In genomic region chr2:37316181-37316580, GRCh38 we compare ENCODE assay signal across 25 cellular contexts. TPM values are rescaled to one million over a fixed set of nuclear protein-coding genes. Genes with fewer than 3 reads are reported as not detected.
DNase-seq lines count a peak whose midpoint lies in the region; ATAC-seq, FAIRE-seq and TF ChIP-seq lines count a peak whose summit lies in the region.
"Had no signal": no experiment of that assay in that cellular context is flagged by ENCODE, and none has a peak within 500 bp of the region (broad histone marks: within the 10 kb centered on the region; RNA-seq: fewer than 3 reads in every experiment).

No MANE protein-coding gene starts in this region.

- H4K20me1 ChIP-seq in GM23338 (replicated peaks; ENCODE audit: insufficient read depth) (peaks cover 19% of the 10 kb centered on the region; the same call in 1 of the 2 replicates), OCI-LY1 (ENCODE audit: insufficient read depth, low read length) (no peaks in the 10 kb centered on the region), GM12878 (ENCODE audit: control insufficient read depth, insufficient read depth) (no peaks in the 10 kb centered on the region)

- H3K27ac ChIP-seq in GM23338 (ENCODE audit: low read depth) (no peak overlapping the region), OCI-LY1 (ENCODE audit: low read depth, low read length, poor library complexity, severe bottlenecking) (peak overlapping the region; percentile 7), GM12878 (ENCODE audit: control insufficient read depth, insufficient read depth) (no peak overlapping the region)
- H3K27ac ChIP-seq: BLaER1 treated with 17β-estradiol and CSF1 and Interleukin-3, amounts not matched to agents 10 nM and 100 nM; Peyer's patch had no signal

- H3K4me3 ChIP-seq in GM23338: no peak overlapping the region
- peak overlapping the region; percentile 38 for H3K4me3 ChIP-seq in OCI-LY1 (ENCODE audit: low read depth, low read length, poor library complexity, severe bottlenecking)
- H3K4me3 ChIP-seq in GM12878: no peak overlapping the region
- H3K4me3 ChIP-seq: BLaER1 treated with 17β-estradiol and CSF1 and Interleukin-3, amounts not matched to agents 10 nM and 100 nM; MG63; Peyer's patch had no signal

- no TSS peak for BruUV-seq in GM12878 (replicated peaks; lab: Mats Ljungman, UMichigan)

- H3K4me2 ChIP-seq in GM23338 (no peak overlapping the region), OCI-LY1 (ENCODE audit: low read length) (peak overlapping the region; percentile 65), GM12878 (ENCODE audit: control insufficient read depth, insufficient read depth) (peak overlapping the region; percentile 26; the same call in 1 of the 2 replicates)
- H3K4me2 ChIP-seq: BLaER1 treated with 17β-estradiol and CSF1 and Interleukin-3, amounts not matched to agents 10 nM and 100 nM had no signal

- H2AFZ ChIP-seq in GM23338: no peak overlapping the region
- H2AFZ ChIP-seq in OCI-LY1 (ENCODE audit: low read length): no peak overlapping the region
- no peak overlapping the region for H2AFZ ChIP-seq in GM12878 (ENCODE audit: control insufficient read depth, low read depth, low read length)

- H3K79me2 ChIP-seq in GM23338 (replicated peaks; ENCODE audit: insufficient read depth) (peaks cover 100% of the 10 kb centered on the region), OCI-LY1 (ENCODE audit: insufficient read depth, low read length) (peaks cover 98% of the 10 kb centered on the region), GM12878 (ENCODE audit: control insufficient read depth, insufficient read depth, low read length) (no peaks in the 10 kb centered on the region; the same call in none of the 2 replicates)

- TF ChIP-seq CTCF in GM23338 (conservative IDR thresholded peaks at IDR 0.05; ENCODE audit: low read depth in 2 of 2) (no peak), OCI-LY1 (IDR thresholded peaks at IDR 0.05; ENCODE audit: low read length) (no peak), GM12878 (IDR thresholded peaks at IDR 0.05 in 2 of 3, conservative IDR thresholded peaks at IDR 0.05 in 1 of 3; ENCODE audit: control insufficient read depth in 2 of 3, extremely low read depth in 1 of 3, insufficient read depth in 1 of 3, low read depth in 3 of 3, low read length in 3 of 3) (no peak), neural crest cell (conservative IDR thresholded peaks at IDR 0.05) (no peak)

- CTCF ChIA-PET in GM12878 (lab: Yijun Ruan, JAX): interaction anchor here (0.5 to 1.2 kb wide), 2 partner anchors 9 to 333 kb away, joined by 3 to 4 read pairs; no protein-coding TSS in a partner anchor

- 40% methylated on average over 5 of the region's 5 CpGs for WGBS in GM12878 (ENCODE audit: insufficient coverage, insufficient replicate concordance, low lambda C conversion rate, missing lambda C conversion rate)

- H3K36me3 Mint-ChIP-seq in GM23338 (ENCODE audit: low read depth) (no peaks in the 10 kb centered on the region), neural crest cell (ENCODE audit: low read depth) (no peaks in the 10 kb centered on the region)
- H3K36me3 Mint-ChIP-seq in stimulated activated effector memory CD8-positive, alpha-beta T cell treated with anti-CD3 and anti-CD28 coated beads, Interleukin-12 subunit alpha, Interleukin-12 subunit beta, amount 100 ng/mL, for 72 hours: peaks cover 31% of the 10 kb centered on the region

- POLR2A ChIA-PET in GM12878 (lab: Charles Lee): no interaction called here

- H3K9ac ChIP-seq in OCI-LY1 (ENCODE audit: low read length): peak overlapping the region; percentile 26
- no peak overlapping the region for H3K9ac ChIP-seq in GM12878 (ENCODE audit: control insufficient read depth, insufficient read depth, low read length)
- H3K9ac ChIP-seq: BLaER1 treated with 17β-estradiol and CSF1 and Interleukin-3, amounts not matched to agents 10 nM and 100 nM had no signal

- TF ChIP-seq RAD21 in GM12878 (IDR thresholded peaks at IDR 0.05; ENCODE audit: insufficient read depth, low read depth, low read length): no peak

- TF ChIP-seq POLR2A in GM12878 (IDR thresholded peaks at IDR 0.05; ENCODE audit: low read depth, low read length): no peak

- H3K9me3 ChIP-seq in OCI-LY1 (ENCODE audit: low read length) (no peaks in the 10 kb centered on the region), GM12878 (replicated peaks; ENCODE audit: control insufficient read depth, insufficient read depth, low read length) (no peaks in the 10 kb centered on the region)
- H3K9me3 ChIP-seq: BLaER1 treated with 17β-estradiol and CSF1 and Interleukin-3, amounts not matched to agents 10 nM and 100 nM; MG63; Peyer's patch had no signal

- intact Hi-C loops in GM12878 (cut with micrococcal nuclease; ENCODE audit: unreplicated experiment): loop anchor here (5.0 kb wide), 1 partner anchor 76 kb away; no protein-coding TSS in a partner anchor

- H3K27ac Mint-ChIP-seq in GM23338 (no peak overlapping the region; the same call in 1 of the 2 replicates), neural crest cell (ENCODE audit: unreplicated experiment) (peak overlapping the region; percentile 85)
- no peak overlapping the region for H3K27ac Mint-ChIP-seq in stimulated activated effector memory CD8-positive, alpha-beta T cell treated with anti-CD3 and anti-CD28 coated beads, Interleukin-12 subunit alpha, Interleukin-12 subunit beta, amount 100 ng/mL, for 72 hours
- H3K27ac Mint-ChIP-seq: CD8-positive, alpha-beta T cell had no signal

- H3K4me1 ChIP-seq in GM23338 (ENCODE audit: insufficient read depth) (peaks cover 33% of the 10 kb centered on the region), OCI-LY1 (ENCODE audit: insufficient read depth, low read length, severe bottlenecking) (peaks cover 98% of the 10 kb centered on the region), GM12878 (ENCODE audit: control insufficient read depth, insufficient read depth, low read length) (peaks cover 5% of the 10 kb centered on the region; the same call in 1 of the 2 replicates)

- DNase-seq in GM23338 (ENCODE audit: low spot score) (no peak), GM12878 (ENCODE audit: low read depth, low spot score) (no peak), neural crest cell (ENCODE audit: low read depth, low spot score) (no peak), GM19239 (ENCODE audit: insufficient read length, low spot score) (no peak)
- DNase-seq in activated CD8-positive, alpha-beta memory T cell treated with anti-CD3 and anti-CD28 coated beads, Interleukin-2, amount 50 U/mL, for 4 hours: no peak
- no peak for DNase-seq in stimulated activated effector memory CD8-positive, alpha-beta T cell treated with anti-CD3 and anti-CD28 coated beads, Interleukin-12 subunit alpha, Interleukin-12 subunit beta, amount 100 ng/mL, for 72 hours (ENCODE audit: low spot score in 2 of 2)
- DNase-seq: Calu3; CD8-positive, alpha-beta T cell; EL; Karpas-422; MG63; NCI-H1092; NCI-H1436 treated with DMSO at 0.1 percent for 48 hours; NCI-H2029; NCI-H345; NCI-H526; Peyer's patch had no signal

- in situ Hi-C loops in GM12878 (cut with MboI): no loop called here

- H3K9me3 Mint-ChIP-seq in GM23338: no peaks in the 10 kb centered on the region
- no peaks in the 10 kb centered on the region for H3K9me3 Mint-ChIP-seq in neural crest cell
- H3K9me3 Mint-ChIP-seq in stimulated activated effector memory CD8-positive, alpha-beta T cell treated with anti-CD3 and anti-CD28 coated beads, Interleukin-12 subunit alpha, Interleukin-12 subunit beta, amount 100 ng/mL, for 72 hours: no peaks in the 10 kb centered on the region
- H3K9me3 Mint-ChIP-seq: CD8-positive, alpha-beta T cell had no signal

- SMC1A ChIA-PET in GM12878 (lab: Charles Lee; ENCODE audit: uncharacterized antibody, unreplicated experiment): interaction anchor here (0.8 to 1.5 kb wide), 3 partner anchors 9 to 34 kb away, joined by 3 read pairs; no protein-coding TSS in a partner anchor

- H3F3A ChIP-seq in GM23338 (replicated peaks; ENCODE audit: low read depth): no peaks in the 10 kb centered on the region
- H3F3A ChIP-seq in OCI-LY1 (ENCODE audit: insufficient read depth, low read length): no peaks in the 10 kb centered on the region

- no peaks in the 10 kb centered on the region for H3K9me2 ChIP-seq in GM23338 (ENCODE audit: insufficient read depth)
- H3K9me2 ChIP-seq in OCI-LY1 (ENCODE audit: low read depth, low read length): no peaks in the 10 kb centered on the region

- RAD21 ChIA-PET in GM12878 (lab: Charles Lee; ENCODE audit: unreplicated experiment): no interaction called here

- H3K27me3 Mint-ChIP-seq in GM23338 (ENCODE audit: insufficient read depth, low read depth, poor library complexity): no peaks in the 10 kb centered on the region
- H3K27me3 Mint-ChIP-seq in neural crest cell (ENCODE audit: low read depth): no peaks in the 10 kb centered on the region

- no peak for TF ChIP-seq EP300 in GM12878 (IDR thresholded peaks at IDR 0.05; ENCODE audit: borderline replicate concordance in 1 of 2, control insufficient read depth in 1 of 2, low read depth in 2 of 2, low read length in 2 of 2)

- ATAC-seq in GM23338: peak; percentile 30; the same call in 1 of the 3 replicates
- ATAC-seq in GM12878: no peak
- ATAC-seq in GM19328 (IDR thresholded peaks at IDR 0.05; ENCODE audit: unreplicated experiment): no peak
- ATAC-seq in stimulated activated effector memory CD8-positive, alpha-beta T cell treated with anti-CD3 and anti-CD28 coated beads, Interleukin-12 subunit alpha, Interleukin-12 subunit beta, amount 100 ng/mL, for 72 hours: no peak
- ATAC-seq: CD8-positive, alpha-beta T cell; HepG2; Right ventricle myocardium inferior had no signal

- H3K4me1 Mint-ChIP-seq in GM23338 (peaks cover 60% of the 10 kb centered on the region), neural crest cell (peaks cover 26% of the 10 kb centered on the region)
- H3K4me1 Mint-ChIP-seq in stimulated activated effector memory CD8-positive, alpha-beta T cell treated with anti-CD3 and anti-CD28 coated beads, Interleukin-12 subunit alpha, Interleukin-12 subunit beta, amount 100 ng/mL, for 72 hours: peaks cover 36% of the 10 kb centered on the region

- FAIRE-seq in GM12878 (lab: Jason Lieb, UNC) (no peak), GM19239 (lab: Jason Lieb, UNC) (no peak)
- FAIRE-seq: GM12892, GM18507, HepG2 had no signal

- H3K36me3 ChIP-seq in GM23338 (ENCODE audit: insufficient read depth): no peaks in the 10 kb centered on the region; the same call in 1 of the 2 replicates
- peaks cover 34% of the 10 kb centered on the region for H3K36me3 ChIP-seq in OCI-LY1 (ENCODE audit: insufficient read depth, low read length)
- H3K36me3 ChIP-seq in GM12878 (ENCODE audit: control insufficient read depth in 2 of 2, insufficient read depth in 2 of 2, low read length in 1 of 2): peaks cover 0 to 4% of the 10 kb centered on the region in 2 experiments; a peak in 1 of 4 replicates
- H3K36me3 ChIP-seq: Peyer's patch had no signal

- H3K4me3 Mint-ChIP-seq in GM23338: no peak overlapping the region
- no peak overlapping the region for H3K4me3 Mint-ChIP-seq in neural crest cell
- H3K4me3 Mint-ChIP-seq in stimulated activated effector memory CD8-positive, alpha-beta T cell treated with anti-CD3 and anti-CD28 coated beads, Interleukin-12 subunit alpha, Interleukin-12 subunit beta, amount 100 ng/mL, for 72 hours: no peak overlapping the region
- H3K4me3 Mint-ChIP-seq: CD8-positive, alpha-beta T cell had no signal

- H3K27me3 ChIP-seq in GM23338 (ENCODE audit: insufficient read depth) (no peaks in the 10 kb centered on the region), OCI-LY1 (ENCODE audit: insufficient read depth, low read length) (no peaks in the 10 kb centered on the region), GM12878 (replicated peaks in 1 of 2; ENCODE audit: control insufficient read depth in 2 of 2, insufficient read depth in 2 of 2, low read length in 1 of 2) (no peaks in the 10 kb centered on the region)
- H3K27me3 ChIP-seq: BLaER1 treated with 17β-estradiol and CSF1 and Interleukin-3, amounts not matched to agents 10 nM and 100 nM; MG63; Peyer's patch had no signal

RNA-seq across cellular contexts. Expression of gene PRKD3, which starts 8.5 kb away (rescaled TPM):
- total RNA-seq in GM23338 (2014; rRNA removed; shearing (Covaris generic)): 50.9 and 77.0 TPM in 2 replicates
- polyA plus RNA-seq in GM23338 (2016; fragmentation: Nextera tagmentation; extraction: Ambion mirVana) (58.9 and 59.7 TPM in 2 replicates), GM12878 (2011; rRNA removed) (8.2 and 10.8 TPM in 2 replicates), GM12878 (2014; fragmentation: Illumina TruSeq; extraction: Trizol) (11.1 and 14.2 TPM in 2 replicates), GM12878 (2014; fragmentation: Nextera tagmentation; extraction: Ambion mirVana) (1 to 10 TPM; 3.3 to 3.7 TPM), GM12878 (2014; rRNA removed) (6.1 and 7.5 TPM in 2 replicates), GM12878 (2016; fragmentation: Nextera tagmentation; extraction: Ambion mirVana) (1 to 10 TPM; 6.5 to 7.4 TPM)
- total RNA-seq in GM12878 (2013; cell fraction: nucleolus; rRNA removed): 38.5 and 48.5 TPM in 2 replicates
- total RNA-seq in GM12878 (2014; rRNA removed) (9.0 and 11.4 TPM in 2 replicates), GM12878 (2014; rRNA removed; fragmentation: Illumina TruSeq; extraction: Trizol) (12.0 and 13.7 TPM in 2 replicates), GM12878 (2021) (10.4 and 14.9 TPM in 2 replicates), neural crest cell (62.6 and 68.3 TPM in 2 replicates)
- 6.8 TPM for polyA plus RNA-seq in GM12878 (2011; ENCODE audit: low read depth)
- polyA plus RNA-seq in GM12878 (2011; cell fraction: cytosol; rRNA removed): 4.5 and 5.0 TPM in 2 replicates
- 5.8 and 7.1 TPM in 2 replicates for polyA plus RNA-seq in GM12878 (2011; cell fraction: nucleus; rRNA removed)
- 9.5 and 10.6 TPM in 2 replicates for polyA plus RNA-seq in GM12878 (2012)
- polyA minus RNA-seq in GM12878 (2011; rRNA and poly(A)+ RNA removed): 11.2 and 11.4 TPM in 2 replicates
- polyA minus RNA-seq in GM12878 (2011; cell fraction: cytosol; rRNA and poly(A)+ RNA removed): 5.3 and 7.6 TPM in 2 replicates
- 5.7 and 9.8 TPM in 2 replicates for polyA minus RNA-seq in GM12878 (2011; cell fraction: nucleus; rRNA and poly(A)+ RNA removed)

RNA-seq across cellular contexts. Expression of gene QPCT, which starts 28.2 kb away (rescaled TPM):
- 13.2 and 16.5 TPM in 2 replicates for total RNA-seq in GM23338 (2014; rRNA removed; shearing (Covaris generic))
- polyA plus RNA-seq in GM23338 (2016; fragmentation: Nextera tagmentation; extraction: Ambion mirVana) (12.1 and 13.2 TPM in 2 replicates), GM12878 (2011; rRNA removed) (0.14 and 0.52 TPM in 2 replicates), GM12878 (2014; fragmentation: Illumina TruSeq; extraction: Trizol) (0.19 TPM in 1 of 2 replicates, not detected in the other), GM12878 (2014; fragmentation: Nextera tagmentation; extraction: Ambion mirVana) (under 1 TPM; 0.14 to 0.24 TPM), GM12878 (2014; rRNA removed) (not detected in 2 replicates), GM12878 (2016; fragmentation: Nextera tagmentation; extraction: Ambion mirVana) (under 1 TPM; 0.24 to 0.86 TPM)
- total RNA-seq in GM12878 (2013; cell fraction: nucleolus; rRNA removed): not detected in 2 replicates
- total RNA-seq in GM12878 (2014; rRNA removed) (0.17 and 0.27 TPM in 2 replicates), GM12878 (2014; rRNA removed; fragmentation: Illumina TruSeq; extraction: Trizol) (0.18 TPM in 1 of 2 replicates, not detected in the other), GM12878 (2021) (0.15 and 0.16 TPM in 2 replicates), neural crest cell (not detected in 2 replicates)
- 0.20 TPM for polyA plus RNA-seq in GM12878 (2011; ENCODE audit: low read depth)
- polyA plus RNA-seq in GM12878 (2011; cell fraction: cytosol; rRNA removed): 0.19 and 0.23 TPM in 2 replicates
- 0.23 and 0.28 TPM in 2 replicates for polyA plus RNA-seq in GM12878 (2011; cell fraction: nucleus; rRNA removed)
- 0.23 and 0.45 TPM in 2 replicates for polyA plus RNA-seq in GM12878 (2012)
- not detected in 2 replicates for polyA minus RNA-seq in GM12878 (2011; rRNA and poly(A)+ RNA removed)
- not detected in 2 replicates for polyA minus RNA-seq in GM12878 (2011; cell fraction: cytosol; rRNA and poly(A)+ RNA removed)
- 0.57 TPM in 1 of 2 replicates, not detected in the other for polyA minus RNA-seq in GM12878 (2011; cell fraction: nucleus; rRNA and poly(A)+ RNA removed)
- total RNA-seq: H4 had no signal

Comparison
In these comparisons a context has a peak if more than half of its experiments do, and no peak if none do; other contexts are left out.
1. RNA of gene QPCT, which starts 28.2 kb away (total RNA-seq): 13.2 to 16.5 TPM in GM23338; 0.15 to 0.27 TPM in GM12878 and not detected in neural crest cell; every median in the first group is over 10 times any median in the second.